1 cellular context compared by ENCODE assay signal in the genomic region with DNA sequence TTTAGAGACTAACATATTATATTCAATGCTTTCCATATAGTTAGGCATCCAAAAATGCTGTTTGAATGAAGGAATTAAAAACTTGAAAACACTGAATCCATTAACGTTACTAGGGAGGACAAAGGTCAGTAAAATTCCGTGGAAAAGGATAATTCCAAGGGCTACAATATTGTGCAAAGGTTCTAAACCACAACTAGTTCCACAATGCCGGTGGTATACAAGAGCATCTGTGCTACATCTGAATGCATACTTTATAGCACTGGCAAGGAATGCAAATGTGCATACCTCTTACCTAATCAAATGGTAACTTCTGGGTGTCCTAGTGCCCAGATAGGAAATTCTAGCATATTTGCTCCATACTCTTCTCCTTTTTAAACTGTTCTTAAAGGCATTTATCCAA.
TF ChIP-seq lines count a peak whose summit lies in the region.

No MANE protein-coding gene starts in this region.

TF ChIP-seq in K562, 482 proteins besides CTCF, POLR2A, EP300 and RAD21 (continued from another document):
- TF ChIP-seq RBM39 (optimal IDR thresholded peaks at IDR 0.05; ENCODE audit: low read depth, low read length) (no peak), ARID1B (IDR thresholded peaks at IDR 0.05) (no peak), ZNF444 (CRISPR knock-in tag; IDR thresholded peaks at IDR 0.05) (no peak), ESRRB (CRISPR knock-in tag; IDR thresholded peaks at IDR 0.05; ENCODE audit: borderline replicate concordance) (no peak), ZC3H8 (IDR thresholded peaks at IDR 0.05) (no peak), SMAD2 (IDR thresholded peaks at IDR 0.05; ENCODE audit: low read depth, low read length) (no peak), NFATC3 (IDR thresholded peaks at IDR 0.05) (no peak), ZNF165 (CRISPR knock-in tag; IDR thresholded peaks at IDR 0.05; ENCODE audit: borderline replicate concordance) (no peak)
